Comparison of ENCODE assay signal across 12 cellular contexts in the genomic region with DNA sequence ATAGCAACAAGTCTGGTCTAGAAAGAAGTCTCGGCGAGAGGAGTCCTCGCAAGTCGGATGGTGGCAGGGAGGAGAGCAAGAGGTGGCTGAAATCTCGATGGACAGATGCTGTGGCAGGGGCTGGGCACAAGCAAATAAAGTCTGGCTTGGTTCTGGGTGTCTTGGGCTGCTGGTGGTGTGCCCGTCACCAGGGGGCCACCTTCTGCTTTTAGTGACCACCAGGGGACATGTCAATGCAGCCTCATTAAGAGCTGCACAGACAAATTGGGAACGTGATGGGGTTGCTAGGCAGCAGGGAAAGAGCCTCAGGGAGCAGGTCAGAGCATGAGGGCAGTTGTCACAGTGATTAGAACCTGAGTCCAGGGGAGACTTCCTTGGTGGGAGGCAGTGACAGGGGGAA. TPM values are rescaled to one million over a fixed set of nuclear protein-coding genes. Genes with fewer than 3 reads are reported as not detected.
DNase-seq lines count a peak whose midpoint lies in the region; ATAC-seq and TF ChIP-seq lines count a peak whose summit lies in the region.
"Had no signal": no experiment of that assay in that cellular context is flagged by ENCODE, and none has a peak within 500 bp of the region (broad histone marks: within the 10 kb centered on the region; RNA-seq: fewer than 3 reads in every experiment).

No MANE protein-coding gene starts in this region.

- no peaks in the 10 kb centered on the region for H3K9me3 ChIP-seq in BE2C
- H3K9me3 ChIP-seq in vagina = no peaks in the 10 kb centered on the region
- H3K9me3 ChIP-seq: left ventricle myocardium inferior had no signal

- DNase-seq in BE2C (peak; percentile 64), RKO (ENCODE audit: low spot score) (peak; percentile 37), fibroblast of villous mesenchyme (ENCODE audit: low read depth) (no peak), vagina (ENCODE audit: extremely low spot score in 2 of 2) (no peak), Right ventricle myocardium inferior (ENCODE audit: missing footprints) (no peak), posterior cingulate gyrus (no peak)
- DNase-seq: GF-D8, left ventricle myocardium inferior had no signal

- H3K36me3 ChIP-seq in BE2C (no peaks in the 10 kb centered on the region), vagina (no peaks in the 10 kb centered on the region)
- H3K36me3 ChIP-seq: left ventricle myocardium inferior had no signal

- ATAC-seq in Right ventricle myocardium inferior = no peak
- ATAC-seq in HG02571 (IDR thresholded peaks at IDR 0.05; ENCODE audit: unreplicated experiment) = no peak

- H3K4me1 ChIP-seq in BE2C = no peaks in the 10 kb centered on the region
- H3K4me1 ChIP-seq in vagina = peaks cover 10% of the 10 kb centered on the region

- H3K27me3 ChIP-seq in BE2C = no peaks in the 10 kb centered on the region
- H3K27me3 ChIP-seq in vagina = no peaks in the 10 kb centered on the region

- no peak overlapping the region for H3K27ac ChIP-seq in vagina
- H3K27ac ChIP-seq: epithelial cell of prostate, left ventricle myocardium inferior had no signal

- intact Hi-C loops in vagina (cut with DNase I) = loop anchor here (10.0 kb wide), 1 partner anchor 445 kb away; no protein-coding TSS in a partner anchor
- intact Hi-C loops in Right ventricle myocardium inferior (cut with DNase I) = loop anchor here (5.0 to 10.0 kb wide), 2 partner anchors 182 to 685 kb away; no protein-coding TSS in a partner anchor
- intact Hi-C loops in posterior cingulate gyrus (cut with DNase I) = loop anchor here (10.0 kb wide), 2 partner anchors 55 to 445 kb away; partner anchors contain the start of gene ANGEL1

- no peak for TF ChIP-seq POLR2A in vagina (IDR thresholded peaks at IDR 0.05)

- TF ChIP-seq CTCF in BE2C (IDR thresholded peaks at IDR 0.05; ENCODE audit: low read depth, low read length) = peak; percentile 58
- TF ChIP-seq CTCF in GM12873 (IDR thresholded peaks at IDR 0.05; ENCODE audit: insufficient read depth, low read depth, low read length, missing control alignments) = peak; percentile 45
- TF ChIP-seq CTCF in fibroblast of villous mesenchyme (IDR thresholded peaks at IDR 0.05; ENCODE audit: insufficient read depth, low read depth, low read length) = peak; percentile 14
- no peak for TF ChIP-seq CTCF in vagina (IDR thresholded peaks at IDR 0.05)

- H3K4me3 ChIP-seq in BE2C (ENCODE audit: low read depth, low read length) = no peak overlapping the region
- no peak overlapping the region for H3K4me3 ChIP-seq in fibroblast of villous mesenchyme (ENCODE audit: low read depth, low read length)
- H3K4me3 ChIP-seq in vagina = no peak overlapping the region
- H3K4me3 ChIP-seq: left ventricle myocardium inferior had no signal

RNA-seq across cellular contexts. Expression of gene LRRC74A, which starts 43.9 kb away (rescaled TPM):
- polyA plus RNA-seq in BE2C (2012; ENCODE audit: insufficient read depth, insufficient read length, low read depth) = not detected
- not detected in 2 replicates for total RNA-seq in fibroblast of villous mesenchyme
- total RNA-seq in vagina = not detected
- total RNA-seq in Right ventricle myocardium inferior = not detected
- total RNA-seq: left ventricle myocardium inferior, skeletal muscle tissue had no signal

RNA-seq across cellular contexts. Expression of gene ANGEL1, which starts 57.5 kb away (rescaled TPM):
- 23.5 TPM for polyA plus RNA-seq in BE2C (2012; ENCODE audit: insufficient read depth, insufficient read length, low read depth)
- 6.8 and 10.4 TPM in 2 replicates for total RNA-seq in fibroblast of villous mesenchyme
- 13.0 TPM for total RNA-seq in vagina
- 10.5 TPM for total RNA-seq in Right ventricle myocardium inferior

Comparison
In these comparisons a context has a peak if more than half of its experiments do, and no peak if none do; other contexts are left out.
1. DNase-seq: peak in BE2C (single experiment) and RKO (single experiment); none in fibroblast of villous mesenchyme (single experiment), vagina (0 of 2), Right ventricle myocardium inferior (single experiment) and posterior cingulate gyrus (0 of 10).
2. CTCF ChIP-seq: peak in BE2C (single experiment), GM12873 (single experiment) and fibroblast of villous mesenchyme (single experiment); none in vagina (0 of 3).